Comparison of ENCODE assay signal across 11 cellular contexts in the genomic region with DNA sequence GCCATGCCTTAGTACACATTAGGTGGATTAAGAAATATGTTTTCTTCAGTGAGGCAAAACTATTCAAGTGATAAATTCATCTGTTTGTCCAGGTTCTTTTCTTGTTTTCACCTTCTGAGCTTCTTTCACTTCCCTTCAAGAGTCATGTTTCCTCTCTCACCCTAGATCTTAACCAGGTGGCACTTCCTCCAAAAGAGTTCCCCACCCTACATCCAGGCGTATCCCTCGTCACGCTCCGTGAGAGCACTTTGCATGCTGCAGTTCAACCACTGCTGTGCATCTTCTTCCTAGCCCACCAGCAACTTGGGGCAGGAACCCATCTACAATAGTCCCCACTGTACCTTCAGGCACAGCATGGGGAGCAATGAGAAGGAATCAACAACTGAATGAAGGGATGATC.
DNase-seq lines count a peak whose midpoint lies in the region; ATAC-seq lines count a peak whose summit lies in the region.
"Had no signal": no experiment of that assay in that cellular context is flagged by ENCODE, and none has a peak within 500 bp of the region (broad histone marks: within the 10 kb centered on the region; RNA-seq: fewer than 3 reads in every experiment).

No MANE protein-coding gene starts in this region.

- peak; percentile 91 for ATAC-seq in HG02678 (IDR thresholded peaks at IDR 0.05; ENCODE audit: unreplicated experiment)
- peak; percentile 81 for ATAC-seq in HG03558 (IDR thresholded peaks at IDR 0.05; ENCODE audit: extremely low read depth, unreplicated experiment)

- no peaks in the 10 kb centered on the region for H3K27me3 ChIP-seq in BLaER1

- no peak overlapping the region for H3K4me3 ChIP-seq in BLaER1
- H3K4me3 ChIP-seq: lung had no signal

- H3K36me3 ChIP-seq in BLaER1: peaks cover 6% of the 10 kb centered on the region; the same call in 1 of the 2 replicates

- no peak overlapping the region for H3K27ac ChIP-seq in BLaER1

- peaks cover 20% of the 10 kb centered on the region for H3K9me3 ChIP-seq in BLaER1

- peak overlapping the region; percentile 34; the same call in 1 of the 2 replicates for H3K4me2 ChIP-seq in BLaER1

- DNase-seq in GM19240 (ENCODE audit: insufficient read length, low spot score) (peak; percentile 22), NCI-H146 (lab: John Stamatoyannopoulos, UW) (no peak), NCI-H510A treated with DMSO at 0.1 percent for 48 hours (lab: John Stamatoyannopoulos, UW) (no peak), activated T-cell treated with anti-CD3 and anti-CD28 coated beads for 4 hours (no peak)
- no peak for DNase-seq in activated naive CD4-positive, alpha-beta T cell treated with anti-CD3 and anti-CD28 coated beads, Interleukin-2, amount 50 U/mL, for 16 hours
- DNase-seq: central memory CD4-positive, alpha-beta T cell; NCI-H446 treated with DMSO at 0.1 percent for 48 hours had no signal

- no peak overlapping the region for H3K9ac ChIP-seq in BLaER1

- peaks cover 15% of the 10 kb centered on the region for H3K4me1 ChIP-seq in BLaER1

- no peaks in the 10 kb centered on the region for H4K20me1 ChIP-seq in BLaER1
